Comparison of ENCODE assay signal across 9 cellular contexts in the genomic region with DNA sequence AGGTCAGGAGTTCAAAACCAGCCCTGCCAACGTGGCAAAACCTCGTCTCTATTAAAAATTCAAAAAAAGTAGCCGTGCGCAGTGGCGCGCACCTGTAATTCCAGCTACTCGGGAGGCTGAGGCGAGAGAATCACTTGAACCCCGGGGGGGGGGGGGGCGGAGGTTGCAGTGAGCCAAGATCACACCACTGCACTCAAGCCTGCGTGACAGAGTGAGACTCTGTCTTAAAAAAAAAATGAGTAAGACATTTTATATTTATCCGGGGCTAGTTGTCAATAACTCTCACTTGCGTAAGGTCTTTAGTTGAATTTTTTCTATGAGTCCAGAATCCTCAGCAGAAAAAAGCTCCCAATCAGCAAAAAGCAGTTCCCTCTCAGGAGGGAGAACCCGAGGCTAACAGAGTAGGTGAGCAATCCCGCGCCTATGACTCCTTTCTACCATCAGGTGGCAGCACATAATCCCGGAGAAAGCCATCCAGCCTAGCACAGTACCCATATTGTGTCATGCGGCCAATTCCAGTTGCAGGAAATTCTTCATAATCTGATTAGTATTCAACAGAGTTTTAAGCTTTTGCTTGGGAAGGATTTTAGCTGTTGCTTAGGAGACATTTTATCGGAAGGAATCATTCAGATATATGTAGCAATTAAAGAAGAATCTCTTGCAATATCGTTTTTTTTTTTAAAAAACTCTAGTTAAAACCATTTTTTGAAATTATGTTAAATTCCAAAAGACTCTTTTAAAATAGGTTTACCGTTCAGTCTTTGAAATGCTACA. TPM values are rescaled to one million over a fixed set of nuclear protein-coding genes. Genes with fewer than 3 reads are reported as not detected.
A peak's percentile ranks its signal among the peaks of the same experiment; 100 is the strongest.
DNase-seq lines count a peak whose midpoint lies in the region; ATAC-seq and TF ChIP-seq lines count a peak whose summit lies in the region.
"Had no signal": no experiment of that assay in that cellular context is flagged by ENCODE, and none has a peak within 500 bp of the region (broad histone marks: within the 10 kb centered on the region; RNA-seq: fewer than 3 reads in every experiment).

No MANE protein-coding gene starts in this region.

- peaks cover 6% of the 10 kb centered on the region for H3K27me3 Mint-ChIP-seq in chondrocyte (ENCODE audit: low read depth)

- DNase-seq in CD1c-positive myeloid dendritic cell (ENCODE audit: extremely low spot score) (peak; percentile 92), GM19240 (ENCODE audit: insufficient read length, low spot score) (peak; percentile 64), NCI-H345 treated with DMSO at 0.1 percent for 48 hours (lab: John Stamatoyannopoulos, UW; ENCODE audit: unreplicated experiment) (peak; percentile 89), chondrocyte (ENCODE audit: low spot score) (no peak), left lobe of liver (ENCODE audit: low spot score) (peak; percentile 82)
- DNase-seq in activated CD4-positive, alpha-beta T cell treated with anti-CD3 and anti-CD28 coated beads for 1 hour: peak; percentile 36
- peak; percentile 32 to 44 for DNase-seq in stimulated activated CD4-positive, alpha-beta T cell treated with anti-CD3 and anti-CD28 coated beads, Interleukin-4, amount 100 ng/mL, for 48 hours (ENCODE audit: low read depth in 2 of 2)

- peak; percentile 90 for TF ChIP-seq CTCF in chondrocyte (IDR thresholded peaks at IDR 0.05)

- no peak overlapping the region for H3K4me3 Mint-ChIP-seq in chondrocyte (ENCODE audit: unreplicated experiment)

- no peaks in the 10 kb centered on the region for H3K36me3 Mint-ChIP-seq in chondrocyte (ENCODE audit: low read depth)

- H3K4me1 Mint-ChIP-seq in chondrocyte (ENCODE audit: low read depth): peaks cover 4% of the 10 kb centered on the region

- H3K27ac Mint-ChIP-seq in chondrocyte (ENCODE audit: unreplicated experiment): no peak overlapping the region

- ATAC-seq in HG03342 (IDR thresholded peaks at IDR 0.05; ENCODE audit: unreplicated experiment) (peak; percentile 99), left lobe of liver (peak; percentile 99)

- H3K9me3 Mint-ChIP-seq in chondrocyte (ENCODE audit: low read depth): no peaks in the 10 kb centered on the region

RNA-seq across cellular contexts. Expression of gene CRYGA, which starts 11.9 kb away (rescaled TPM):
- total RNA-seq in chondrocyte (not detected in 3 replicates), left lobe of liver (not detected)
- total RNA-seq: T-helper 2 cell treated with Interferon-gamma antibody and Interleukin-4, amounts not matched to agents 100 ng/mL and 5 ng/mL, for 36 hours had no signal

RNA-seq across cellular contexts. Expression of gene C2orf80, which starts 14.6 kb away (rescaled TPM):
- total RNA-seq in chondrocyte (not detected in 3 replicates), left lobe of liver (not detected)
- total RNA-seq: T-helper 2 cell treated with Interferon-gamma antibody and Interleukin-4, amounts not matched to agents 100 ng/mL and 5 ng/mL, for 36 hours had no signal

RNA-seq across cellular contexts. Expression of gene CRYGB, which starts 29.3 kb away (rescaled TPM):
- total RNA-seq in chondrocyte: not detected in 3 replicates
- total RNA-seq in left lobe of liver: not detected
- total RNA-seq: T-helper 2 cell treated with Interferon-gamma antibody and Interleukin-4, amounts not matched to agents 100 ng/mL and 5 ng/mL, for 36 hours had no signal

RNA-seq across cellular contexts. Expression of gene CRYGC, which starts 45.6 kb away (rescaled TPM):
- total RNA-seq in chondrocyte (not detected in 3 replicates), left lobe of liver (not detected)
- total RNA-seq: T-helper 2 cell treated with Interferon-gamma antibody and Interleukin-4, amounts not matched to agents 100 ng/mL and 5 ng/mL, for 36 hours had no signal

RNA-seq across cellular contexts. Expression of gene CRYGD, which starts 50.9 kb away (rescaled TPM):
- not detected in 3 replicates for total RNA-seq in chondrocyte
- not detected for total RNA-seq in left lobe of liver
- total RNA-seq: T-helper 2 cell treated with Interferon-gamma antibody and Interleukin-4, amounts not matched to agents 100 ng/mL and 5 ng/mL, for 36 hours had no signal
